Comparison of ENCODE assay signal across 14 cellular contexts in genomic region chr5:61159070-61159469, GRCh38.
"Had no signal": no experiment of that assay in that cellular context is flagged by ENCODE, and none has a peak within 500 bp of the region (broad histone marks: within the 10 kb centered on the region; RNA-seq: fewer than 3 reads in every experiment).

No MANE protein-coding gene starts in this region.

- H3K4me3 ChIP-seq: neural progenitor cell, pancreas, tibial artery, vagina had no signal

- FAIRE-seq: pancreas had no signal

- H3K27ac ChIP-seq: neural progenitor cell, pancreas, tibial artery, vagina had no signal

- H3K4me2 ChIP-seq: neural progenitor cell had no signal

- H2AFZ ChIP-seq: neural progenitor cell had no signal

- H3K27me3 ChIP-seq: neural progenitor cell, pancreas, tibial artery, vagina had no signal

- H3K27me3 Mint-ChIP-seq: activated CD8-positive, alpha-beta memory T cell treated with anti-CD3 and anti-CD28 coated beads, Interleukin-2, amount 10 ng/mL, durations not matched to agents 7 days and 5 days; activated naive CD8-positive, alpha-beta T cell treated with anti-CD3 and anti-CD28 coated beads, Interleukin-2, amount 50 U/mL, for 24 hours had no signal

- H3K27ac Mint-ChIP-seq: activated CD8-positive, alpha-beta memory T cell treated with anti-CD3 and anti-CD28 coated beads, Interleukin-2, amount 10 ng/mL, durations not matched to agents 7 days and 5 days; neural progenitor cell had no signal

- H3K9ac ChIP-seq: neural progenitor cell had no signal

- ATAC-seq: activated CD8-positive, alpha-beta memory T cell treated with anti-CD3 and anti-CD28 coated beads, Interleukin-2, amount 10 ng/mL, durations not matched to agents 7 days and 5 days; activated naive CD8-positive, alpha-beta T cell treated with anti-CD3 and anti-CD28 coated beads, Interleukin-2, amount 50 U/mL, for 24 hours; pancreas had no signal

- H3K9me3 ChIP-seq: pancreas, tibial artery, vagina had no signal

- H3K4me3 Mint-ChIP-seq: activated CD8-positive, alpha-beta memory T cell treated with anti-CD3 and anti-CD28 coated beads, Interleukin-2, amount 10 ng/mL, durations not matched to agents 7 days and 5 days; neural progenitor cell had no signal

- DNase-seq: activated CD4-positive, alpha-beta T cell treated with anti-CD3 and anti-CD28 coated beads for 1 hour; activated CD4-positive, alpha-beta T cell treated with anti-CD3 and anti-CD28 coated beads, Interleukin-2, amount 50 U/mL, for 48 hours; activated CD8-positive, alpha-beta memory T cell treated with anti-CD3 and anti-CD28 coated beads, Interleukin-2, amount 10 ng/mL, durations not matched to agents 7 days and 5 days; activated naive CD8-positive, alpha-beta T cell treated with anti-CD3 and anti-CD28 coated beads, Interleukin-2, amount 50 U/mL, for 24 hours; caudate nucleus; cortex of kidney; effector CD8-positive, alpha-beta T cell; hypothalamus; pancreas; stimulated activated CD4-positive, alpha-beta T cell treated with anti-CD3 and anti-CD28 coated beads, Interleukin-15, amount 100 ng/mL, for 24 hours; stimulated activated CD4-positive, alpha-beta T cell treated with anti-CD3 and anti-CD28 coated beads, Interleukin-4, amount 100 ng/mL, for 24 hours; tibial artery had no signal
